ENCODE assay signal across 35 cellular contexts in genomic region chr5:115150512-115150911, GRCh38. TPM values are rescaled to one million over a fixed set of nuclear protein-coding genes. Genes with fewer than 3 reads are reported as not detected.
"Had no signal": no experiment of that assay in that cellular context is flagged by ENCODE, and none has a peak within 500 bp of the region (broad histone marks: within the 10 kb centered on the region; RNA-seq: fewer than 3 reads in every experiment).

No MANE protein-coding gene starts in this region.

- H3K4me1 Mint-ChIP-seq: activated CD4-positive, alpha-beta T cell treated with anti-CD3 and anti-CD28 coated beads for 36 hours; activated CD4-positive, alpha-beta T cell treated with anti-CD3 and anti-CD28 coated beads, Interleukin-2, amount 10 ng/mL, durations not matched to agents 7 days and 5 days; activated naive CD4-positive, alpha-beta T cell treated with anti-CD3 and anti-CD28 coated beads, Interleukin-2, amount 50 U/mL, for 24 hours; activated naive CD8-positive, alpha-beta T cell treated with anti-CD3 and anti-CD28 coated beads, Interleukin-2, amount 10 ng/mL, durations not matched to agents 7 days and 5 days had no signal

- H3K4me3 ChIP-seq: ascending aorta, breast epithelium, Peyer's patch, SJSA1 had no signal

- H3K4me3 Mint-ChIP-seq: activated CD4-positive, alpha-beta T cell treated with anti-CD3 and anti-CD28 coated beads for 36 hours; activated CD4-positive, alpha-beta T cell treated with anti-CD3 and anti-CD28 coated beads, Interleukin-2, amount 10 ng/mL, durations not matched to agents 7 days and 5 days; activated CD8-positive, alpha-beta T cell treated with anti-CD3 and anti-CD28 coated beads, Interleukin-2, amount 10 ng/mL, durations not matched to agents 7 days and 5 days; activated naive CD4-positive, alpha-beta T cell treated with anti-CD3 and anti-CD28 coated beads, Interleukin-2, amount 50 U/mL, for 24 hours; activated naive CD8-positive, alpha-beta T cell treated with anti-CD3 and anti-CD28 coated beads, Interleukin-2, amount 10 ng/mL, durations not matched to agents 7 days and 5 days; activated T-cell treated with anti-CD3 and anti-CD28 coated beads, Interleukin-2, amount 50 U/mL, for 24 hours had no signal

- DNase-seq: activated CD4-positive, alpha-beta T cell treated with anti-CD3 and anti-CD28 coated beads for 36 hours; activated CD4-positive, alpha-beta T cell treated with anti-CD3 and anti-CD28 coated beads, Interleukin-2, amount 10 ng/mL, durations not matched to agents 7 days and 5 days; activated CD4-positive, alpha-beta T cell treated with anti-CD3 and anti-CD28 coated beads, Interleukin-2, amount 50 U/mL, for 48 hours; activated CD8-positive, alpha-beta T cell treated with anti-CD3 and anti-CD28 coated beads, Interleukin-2, amount 10 ng/mL, durations not matched to agents 7 days and 5 days; activated gamma-delta T cell; activated naive CD4-positive, alpha-beta T cell treated with Interleukin-2 at 50 U/mL for 16 hours; activated naive CD8-positive, alpha-beta T cell treated with anti-CD3 and anti-CD28 coated beads, Interleukin-2, amount 10 ng/mL, durations not matched to agents 7 days and 5 days; activated T-cell treated with anti-CD3 and anti-CD28 coated beads, Interleukin-2, amount 50 U/mL, for 24 hours; amygdala; MM.1S; MV-4-11; NCI-H1092; NCI-H1436 treated with DMSO at 0.1 percent for 48 hours; NCI-H1694 treated with DMSO at 0.1 percent for 48 hours; NCI-H2029; NCI-H2171; NCI-H510A; NCI-H526; NCI-H748 treated with DMSO at 0.1 percent for 48 hours; NK-92 treated with Interleukin-12 subunit alpha and Interleukin-12 subunit beta, amount 100 ng/mL, for 24 hours; PC-3; Peyer's patch; RPMI8226; SHP77 treated with DMSO at 0.1 percent for 48 hours; T-helper 1 cell; T-helper 2 cell; T-helper 9 cell had no signal

- H3K27ac ChIP-seq: ascending aorta, breast epithelium, KMS-11, Peyer's patch, SJSA1 had no signal

- H3K27ac Mint-ChIP-seq: activated CD4-positive, alpha-beta T cell treated with anti-CD3 and anti-CD28 coated beads for 36 hours; activated CD4-positive, alpha-beta T cell treated with anti-CD3 and anti-CD28 coated beads, Interleukin-2, amount 10 ng/mL, durations not matched to agents 7 days and 5 days; activated CD8-positive, alpha-beta T cell treated with anti-CD3 and anti-CD28 coated beads, Interleukin-2, amount 10 ng/mL, durations not matched to agents 7 days and 5 days; activated naive CD4-positive, alpha-beta T cell treated with anti-CD3 and anti-CD28 coated beads, Interleukin-2, amount 50 U/mL, for 24 hours; activated naive CD8-positive, alpha-beta T cell treated with anti-CD3 and anti-CD28 coated beads, Interleukin-2, amount 10 ng/mL, durations not matched to agents 7 days and 5 days; activated T-cell treated with anti-CD3 and anti-CD28 coated beads, Interleukin-2, amount 50 U/mL, for 24 hours; activated T-helper 2 cell treated with anti-CD3 and anti-CD28 coated beads, Interferon-gamma antibody, Interleukin-2, Interleukin-4, amounts not matched to agents 10 μg/mL and 5 μg/mL and 100 μg/mL, durations not matched to agents 14 hours and 24 hours and 36 hours had no signal

- H3K27me3 ChIP-seq: ascending aorta, breast epithelium, Peyer's patch, SJSA1 had no signal

- H3K4me1 ChIP-seq: ascending aorta, breast epithelium, Peyer's patch, SJSA1 had no signal

- H3K36me3 ChIP-seq: ascending aorta, breast epithelium, SJSA1 had no signal

- H3K4me2 ChIP-seq: KMS-11 had no signal

- ATAC-seq: activated CD4-positive, alpha-beta T cell treated with anti-CD3 and anti-CD28 coated beads for 36 hours; activated CD4-positive, CD25-positive, alpha-beta regulatory T cell treated with anti-CD3 and anti-CD28 coated beads, Interleukin-2, amount 50 U/mL, for 24 hours; activated CD8-positive, alpha-beta T cell treated with anti-CD3 and anti-CD28 coated beads, Interleukin-2, amount 10 ng/mL, durations not matched to agents 7 days and 5 days; PC-3; SK-N-SH treated with all-trans-retinoic acid at 6 μM for 48 hours had no signal

RNA-seq across cellular contexts. Expression of gene TRIM36, which starts 19.2 kb away (rescaled TPM):
- total RNA-seq: activated CD4-positive, alpha-beta T cell treated with anti-CD3 and anti-CD28 coated beads, Interleukin-2, amount 10 ng/mL, durations not matched to agents 7 days and 5 days; activated T-helper 2 cell treated with anti-CD3 and anti-CD28 coated beads, Interferon-gamma antibody, Interleukin-2, Interleukin-4, amounts not matched to agents 10 μg/mL and 5 μg/mL and 100 μg/mL, durations not matched to agents 14 hours and 24 hours and 36 hours had no signal
